ENCODE assay signal across 18 cellular contexts in the genomic region with DNA sequence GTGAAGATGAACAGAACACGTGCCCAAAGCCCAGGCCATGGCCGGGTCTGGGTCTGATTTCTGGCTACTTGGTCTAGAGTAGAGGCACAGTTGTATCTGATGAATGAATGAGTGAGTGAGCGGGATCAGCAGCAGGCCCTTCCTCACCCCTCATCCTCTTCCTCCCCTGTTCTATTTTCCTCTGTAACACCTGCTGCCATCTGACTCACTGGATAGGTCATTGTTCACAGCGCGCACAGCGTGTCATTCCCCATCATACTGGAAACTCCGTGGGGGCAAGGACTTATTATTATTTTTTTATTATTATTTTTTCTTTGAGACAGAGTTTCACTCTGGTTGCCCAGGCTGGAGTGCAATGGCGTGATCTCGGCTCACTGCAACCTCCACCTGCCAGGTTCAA. TPM values are rescaled to one million over a fixed set of nuclear protein-coding genes. Genes with fewer than 3 reads are reported as not detected.
DNase-seq lines count a peak whose midpoint lies in the region; ATAC-seq, FAIRE-seq and TF ChIP-seq lines count a peak whose summit lies in the region.
"Had no signal": no experiment of that assay in that cellular context is flagged by ENCODE, and none has a peak within 500 bp of the region (broad histone marks: within the 10 kb centered on the region; RNA-seq: fewer than 3 reads in every experiment).

No MANE protein-coding gene starts in this region.

- peaks cover 1% of the 10 kb centered on the region for H3K9me3 Mint-ChIP-seq in activated naive CD8-positive, alpha-beta T cell treated with anti-CD3 and anti-CD28 coated beads, Interleukin-2, amount 50 U/mL, for 24 hours
- H3K9me3 Mint-ChIP-seq: memory B cell had no signal

- H3K4me1 ChIP-seq in cardiac muscle cell (ENCODE audit: low read depth) (peaks cover 11% of the 10 kb centered on the region), mucosa of rectum (ENCODE audit: control insufficient read depth in 2 of 2, insufficient read depth in 2 of 2, low read length in 2 of 2) (peaks cover 0 to 4% of the 10 kb centered on the region in 2 donors)
- H3K4me1 ChIP-seq: uterus had no signal

- ATAC-seq in activated naive CD8-positive, alpha-beta T cell treated with anti-CD3 and anti-CD28 coated beads, Interleukin-2, amount 50 U/mL, for 24 hours = no peak
- no peak for ATAC-seq in omental fat pad (ENCODE audit: low FRiP score)

- no peaks in the 10 kb centered on the region for H3K9me3 ChIP-seq in cardiac muscle cell (ENCODE audit: low read depth)
- H3K9me3 ChIP-seq in mucosa of rectum (ENCODE audit: control insufficient read depth in 2 of 2, low read length in 2 of 2) = no peaks in the 10 kb centered on the region
- H3K9me3 ChIP-seq: uterus had no signal

- peaks cover 18% of the 10 kb centered on the region for H3K4me1 Mint-ChIP-seq in activated naive CD8-positive, alpha-beta T cell treated with anti-CD3 and anti-CD28 coated beads, Interleukin-2, amount 50 U/mL, for 24 hours

- H3K27ac ChIP-seq in cardiac muscle cell (peak overlapping the region; percentile 41), mucosa of rectum (ENCODE audit: low read depth in 2 of 2, low read length in 2 of 2) (peak overlapping the region; percentile 51 to 71)
- H3K27ac ChIP-seq: WERI-Rb-1 had no signal

- TF ChIP-seq CTCF in cardiac muscle cell (IDR thresholded peaks at IDR 0.05; ENCODE audit: low read depth, low read length) = no peak
- no peak for TF ChIP-seq CTCF in omental fat pad (IDR thresholded peaks at IDR 0.05)

- peaks cover 11% of the 10 kb centered on the region for H3K27me3 ChIP-seq in cardiac muscle cell
- no peaks in the 10 kb centered on the region for H3K27me3 ChIP-seq in mucosa of rectum (ENCODE audit: control insufficient read depth in 2 of 2, insufficient read depth in 2 of 2, low read length in 2 of 2)
- H3K27me3 ChIP-seq: uterus had no signal

- intact Hi-C loops in cardiac septum (cut with DNase I) = loop anchor here (5.0 kb wide), 2 partner anchors 108 to 168 kb away; no protein-coding TSS in a partner anchor

- H3K4me3 Mint-ChIP-seq in activated naive CD8-positive, alpha-beta T cell treated with anti-CD3 and anti-CD28 coated beads, Interleukin-2, amount 50 U/mL, for 24 hours = no peak overlapping the region
- H3K4me3 Mint-ChIP-seq: H9, memory B cell had no signal

- no peak overlapping the region for H3K9ac ChIP-seq in mucosa of rectum (ENCODE audit: low read depth in 1 of 2, low read length in 2 of 2)

- DNase-seq in cardiac muscle cell (ENCODE audit: low read depth in 1 of 2, low spot score in 1 of 2) (no peak), cardiac septum (ENCODE audit: low spot score) (no peak), urothelium cell line (ENCODE audit: low spot score) (no peak), nucleus accumbens (lab: John Stamatoyannopoulos, UW) (no peak), omental fat pad (ENCODE audit: low spot score) (no peak), RCC 7860 (ENCODE audit: low spot score) (no peak)
- DNase-seq in activated naive CD8-positive, alpha-beta T cell treated with anti-CD3 and anti-CD28 coated beads, Interleukin-2, amount 50 U/mL, for 24 hours = no peak
- DNase-seq: activated T-cell treated with anti-CD3 and anti-CD28 coated beads for 4 hours, amygdala, H9, NCI-H2081, NCI-H526, WERI-Rb-1 had no signal

- H3K4me3 ChIP-seq in cardiac muscle cell (no peak overlapping the region), mucosa of rectum (ENCODE audit: low read length in 2 of 2) (no peak overlapping the region)
- H3K4me3 ChIP-seq: uterus had no signal

- peaks cover 2% of the 10 kb centered on the region for H3K27me3 Mint-ChIP-seq in activated naive CD8-positive, alpha-beta T cell treated with anti-CD3 and anti-CD28 coated beads, Interleukin-2, amount 50 U/mL, for 24 hours
- H3K27me3 Mint-ChIP-seq: memory B cell had no signal

- FAIRE-seq in urothelium cell line (lab: Jason Lieb, UNC) = peak; percentile 17
- FAIRE-seq in RCC 7860 (lab: Jason Lieb, UNC) = no peak

- H3K36me3 Mint-ChIP-seq in activated naive CD8-positive, alpha-beta T cell treated with anti-CD3 and anti-CD28 coated beads, Interleukin-2, amount 50 U/mL, for 24 hours (ENCODE audit: low read depth) = no peaks in the 10 kb centered on the region

- H3K27ac Mint-ChIP-seq in activated naive CD8-positive, alpha-beta T cell treated with anti-CD3 and anti-CD28 coated beads, Interleukin-2, amount 50 U/mL, for 24 hours = peak overlapping the region; percentile 80

- no peaks in the 10 kb centered on the region for H3K36me3 ChIP-seq in cardiac muscle cell
- H3K36me3 ChIP-seq in mucosa of rectum (ENCODE audit: control insufficient read depth in 2 of 2, insufficient read depth in 2 of 2, low read length in 2 of 2) = peaks cover 0 to 6% of the 10 kb centered on the region in 2 donors
- H3K36me3 ChIP-seq: uterus, WERI-Rb-1 had no signal

RNA-seq across cellular contexts. Expression of a gene that starts 13.9 kb away (rescaled TPM):
- total RNA-seq in cardiac muscle cell (not detected in 2 replicates), cardiac septum (6.1 TPM), omental fat pad (10 to 100 TPM; 31.6 to 78.8 (median 41.6) TPM)
- not detected in 2 replicates for polyA plus RNA-seq in cardiac muscle cell
- total RNA-seq: Calu3, G401, H9 had no signal

RNA-seq across cellular contexts. Expression of a gene that starts 38.7 kb away (rescaled TPM):
- 0.60 TPM in 1 of 2 replicates, not detected in the other for total RNA-seq in cardiac muscle cell
- polyA plus RNA-seq in cardiac muscle cell = not detected in 2 replicates
- total RNA-seq in cardiac septum = 4.9 TPM
- 10 to 100 TPM in 2 of 4 donors, 1 to 10 TPM in 2; 5.7 to 28.4 (median 17.0) TPM for total RNA-seq in omental fat pad
- total RNA-seq: Calu3, G401, H9 had no signal

RNA-seq across cellular contexts. Expression of a gene that starts 57.9 kb away (rescaled TPM):
- total RNA-seq in cardiac muscle cell = not detected in 2 replicates
- not detected in 2 replicates for polyA plus RNA-seq in cardiac muscle cell
- total RNA-seq in cardiac septum = not detected
- total RNA-seq in omental fat pad = not detected
- total RNA-seq: Calu3, G401 had no signal
